12 cellular contexts compared by ENCODE assay signal in the genomic region with DNA sequence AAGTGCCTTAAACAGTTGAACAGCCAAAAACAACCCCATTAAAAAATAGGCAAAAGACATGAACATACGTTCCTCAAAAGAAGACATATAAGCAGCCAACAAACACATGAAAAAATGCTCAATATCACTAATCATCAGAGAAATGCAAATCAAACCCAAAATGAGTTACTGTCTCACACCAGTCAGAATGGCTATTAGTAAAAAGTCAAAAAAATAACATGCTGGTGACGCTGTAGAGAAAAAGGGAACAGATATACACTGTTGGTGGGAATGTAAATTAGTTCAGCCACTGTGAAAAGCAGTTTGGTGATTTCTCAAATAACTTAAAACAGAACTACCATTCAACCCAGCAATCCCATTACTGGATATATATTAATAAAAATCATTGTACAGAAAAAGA. TPM values are rescaled to one million over a fixed set of nuclear protein-coding genes. Genes with fewer than 3 reads are reported as not detected.
"Had no signal": no experiment of that assay in that cellular context is flagged by ENCODE, and none has a peak within 500 bp of the region (broad histone marks: within the 10 kb centered on the region; RNA-seq: fewer than 3 reads in every experiment).

No MANE protein-coding gene starts in this region.

RNA-seq across cellular contexts. Expression of a gene that starts 6.0 kb away (rescaled TPM):
- total RNA-seq: activated CD4-positive, alpha-beta memory T cell treated with anti-CD3 and anti-CD28 coated beads, Interleukin-2, amount 10 ng/mL, durations not matched to agents 7 days and 5 days; activated CD4-positive, alpha-beta T cell treated with anti-CD3 and anti-CD28 coated beads for 36 hours; activated CD4-positive, alpha-beta T cell treated with anti-CD3 and anti-CD28 coated beads, Interleukin-2, amount 10 ng/mL, durations not matched to agents 7 days and 5 days; activated CD8-positive, alpha-beta memory T cell treated with anti-CD3 and anti-CD28 coated beads, Interleukin-2, amount 10 ng/mL, durations not matched to agents 7 days and 5 days; activated CD8-positive, alpha-beta T cell treated with anti-CD3 and anti-CD28 coated beads, Interleukin-2, amount 10 ng/mL, durations not matched to agents 7 days and 5 days; activated naive CD8-positive, alpha-beta T cell treated with anti-CD3 and anti-CD28 coated beads, Interleukin-2, amount 10 ng/mL, durations not matched to agents 7 days and 5 days; activated T-helper 2 cell treated with anti-CD3 and anti-CD28 coated beads, Interferon-gamma antibody, Interleukin-2, Interleukin-4, amounts not matched to agents 10 μg/mL and 5 μg/mL and 100 μg/mL, durations not matched to agents 14 hours and 24 hours and 36 hours; ascending aorta; bronchial epithelial cell; cardiac muscle cell; chondrocyte had no signal
- polyA plus RNA-seq: cardiac muscle cell had no signal

RNA-seq across cellular contexts. Expression of a gene that starts 8.8 kb away (rescaled TPM):
- total RNA-seq: activated CD4-positive, alpha-beta memory T cell treated with anti-CD3 and anti-CD28 coated beads, Interleukin-2, amount 10 ng/mL, durations not matched to agents 7 days and 5 days; activated CD4-positive, alpha-beta T cell treated with anti-CD3 and anti-CD28 coated beads for 36 hours; activated CD4-positive, alpha-beta T cell treated with anti-CD3 and anti-CD28 coated beads, Interleukin-2, amount 10 ng/mL, durations not matched to agents 7 days and 5 days; activated CD8-positive, alpha-beta memory T cell treated with anti-CD3 and anti-CD28 coated beads, Interleukin-2, amount 10 ng/mL, durations not matched to agents 7 days and 5 days; activated CD8-positive, alpha-beta T cell treated with anti-CD3 and anti-CD28 coated beads, Interleukin-2, amount 10 ng/mL, durations not matched to agents 7 days and 5 days; activated naive CD8-positive, alpha-beta T cell treated with anti-CD3 and anti-CD28 coated beads, Interleukin-2, amount 10 ng/mL, durations not matched to agents 7 days and 5 days; activated T-helper 2 cell treated with anti-CD3 and anti-CD28 coated beads, Interferon-gamma antibody, Interleukin-2, Interleukin-4, amounts not matched to agents 10 μg/mL and 5 μg/mL and 100 μg/mL, durations not matched to agents 14 hours and 24 hours and 36 hours; bronchial epithelial cell; cardiac muscle cell; chondrocyte had no signal
- polyA plus RNA-seq: cardiac muscle cell had no signal

RNA-seq across cellular contexts. Expression of a gene that starts 14.0 kb away (rescaled TPM):
- total RNA-seq: activated CD4-positive, alpha-beta memory T cell treated with anti-CD3 and anti-CD28 coated beads, Interleukin-2, amount 10 ng/mL, durations not matched to agents 7 days and 5 days; activated CD4-positive, alpha-beta T cell treated with anti-CD3 and anti-CD28 coated beads for 36 hours; activated CD4-positive, alpha-beta T cell treated with anti-CD3 and anti-CD28 coated beads, Interleukin-2, amount 10 ng/mL, durations not matched to agents 7 days and 5 days; activated CD8-positive, alpha-beta memory T cell treated with anti-CD3 and anti-CD28 coated beads, Interleukin-2, amount 10 ng/mL, durations not matched to agents 7 days and 5 days; activated CD8-positive, alpha-beta T cell treated with anti-CD3 and anti-CD28 coated beads, Interleukin-2, amount 10 ng/mL, durations not matched to agents 7 days and 5 days; activated naive CD8-positive, alpha-beta T cell treated with anti-CD3 and anti-CD28 coated beads, Interleukin-2, amount 10 ng/mL, durations not matched to agents 7 days and 5 days; activated T-helper 2 cell treated with anti-CD3 and anti-CD28 coated beads, Interferon-gamma antibody, Interleukin-2, Interleukin-4, amounts not matched to agents 10 μg/mL and 5 μg/mL and 100 μg/mL, durations not matched to agents 14 hours and 24 hours and 36 hours; ascending aorta; bronchial epithelial cell; cardiac muscle cell; chondrocyte had no signal
- polyA plus RNA-seq: cardiac muscle cell had no signal

RNA-seq across cellular contexts. Expression of a gene that starts 22.4 kb away (rescaled TPM):
- total RNA-seq: activated CD4-positive, alpha-beta T cell treated with anti-CD3 and anti-CD28 coated beads for 36 hours; activated CD4-positive, alpha-beta T cell treated with anti-CD3 and anti-CD28 coated beads, Interleukin-2, amount 10 ng/mL, durations not matched to agents 7 days and 5 days; activated CD8-positive, alpha-beta T cell treated with anti-CD3 and anti-CD28 coated beads, Interleukin-2, amount 10 ng/mL, durations not matched to agents 7 days and 5 days; activated naive CD8-positive, alpha-beta T cell treated with anti-CD3 and anti-CD28 coated beads, Interleukin-2, amount 10 ng/mL, durations not matched to agents 7 days and 5 days; activated T-helper 2 cell treated with anti-CD3 and anti-CD28 coated beads, Interferon-gamma antibody, Interleukin-2, Interleukin-4, amounts not matched to agents 10 μg/mL and 5 μg/mL and 100 μg/mL, durations not matched to agents 14 hours and 24 hours and 36 hours; bronchial epithelial cell; cardiac muscle cell; chondrocyte had no signal
- polyA plus RNA-seq: cardiac muscle cell had no signal

RNA-seq across cellular contexts. Expression of a gene that starts 51.8 kb away (rescaled TPM):
- total RNA-seq: activated CD4-positive, alpha-beta memory T cell treated with anti-CD3 and anti-CD28 coated beads, Interleukin-2, amount 10 ng/mL, durations not matched to agents 7 days and 5 days; activated CD4-positive, alpha-beta T cell treated with anti-CD3 and anti-CD28 coated beads for 36 hours; activated CD4-positive, alpha-beta T cell treated with anti-CD3 and anti-CD28 coated beads, Interleukin-2, amount 10 ng/mL, durations not matched to agents 7 days and 5 days; activated CD8-positive, alpha-beta memory T cell treated with anti-CD3 and anti-CD28 coated beads, Interleukin-2, amount 10 ng/mL, durations not matched to agents 7 days and 5 days; activated CD8-positive, alpha-beta T cell treated with anti-CD3 and anti-CD28 coated beads, Interleukin-2, amount 10 ng/mL, durations not matched to agents 7 days and 5 days; activated naive CD8-positive, alpha-beta T cell treated with anti-CD3 and anti-CD28 coated beads, Interleukin-2, amount 10 ng/mL, durations not matched to agents 7 days and 5 days; activated T-helper 2 cell treated with anti-CD3 and anti-CD28 coated beads, Interferon-gamma antibody, Interleukin-2, Interleukin-4, amounts not matched to agents 10 μg/mL and 5 μg/mL and 100 μg/mL, durations not matched to agents 14 hours and 24 hours and 36 hours; ascending aorta; bronchial epithelial cell; cardiac muscle cell; chondrocyte had no signal
- polyA plus RNA-seq: adipose tissue, cardiac muscle cell had no signal
